16 cellular contexts compared by ENCODE assay signal in the genomic region with DNA sequence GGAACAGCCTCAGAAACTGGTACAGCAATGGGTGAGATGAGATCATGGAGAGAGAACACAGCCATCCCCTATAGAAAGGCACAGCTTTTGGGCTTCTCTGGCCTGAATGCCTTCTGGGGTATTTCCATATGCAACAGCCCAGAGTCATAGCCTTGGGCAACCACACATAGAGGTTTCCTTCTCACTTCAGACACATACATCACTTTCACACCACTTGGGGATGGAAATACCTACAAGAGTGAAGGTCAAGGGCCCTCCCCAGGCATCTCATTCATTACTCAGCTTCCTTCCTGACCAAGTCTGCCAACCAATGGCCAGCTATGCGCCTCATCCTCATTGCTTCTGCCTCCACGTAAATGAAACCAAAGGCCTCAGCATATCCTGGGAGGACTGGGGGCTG. TPM values are rescaled to one million over a fixed set of nuclear protein-coding genes. Genes with fewer than 3 reads are reported as not detected.
DNase-seq lines count a peak whose midpoint lies in the region; ATAC-seq, FAIRE-seq and TF ChIP-seq lines count a peak whose summit lies in the region.
"Had no signal": no experiment of that assay in that cellular context is flagged by ENCODE, and none has a peak within 500 bp of the region (broad histone marks: within the 10 kb centered on the region; RNA-seq: fewer than 3 reads in every experiment).

No MANE protein-coding gene starts in this region.

- H3K4me1 Mint-ChIP-seq in CD8-positive, alpha-beta T cell (ENCODE audit: low read depth), result peaks cover 9% of the 10 kb centered on the region

- H3K27ac Mint-ChIP-seq in CD8-positive, alpha-beta T cell, result no peak overlapping the region
- H3K27ac Mint-ChIP-seq: effector memory CD8-positive, alpha-beta T cell; mesothelial cell of epicardium; T-cell had no signal

- no peak overlapping the region for H2AFZ ChIP-seq in GM12878 (ENCODE audit: control insufficient read depth, low read depth, low read length)

- BruUV-seq in GM12878 (replicated peaks; lab: Mats Ljungman, UMichigan), result no TSS peak

- no peaks in the 10 kb centered on the region for H3K4me1 ChIP-seq in GM12878 (ENCODE audit: control insufficient read depth, insufficient read depth, low read length)
- peaks cover 7% of the 10 kb centered on the region for H3K4me1 ChIP-seq in CD8-positive, alpha-beta T cell (ENCODE audit: insufficient read depth, low read length)
- H3K4me1 ChIP-seq: ascending aorta, upper lobe of left lung had no signal

- no peak overlapping the region for H3K4me3 ChIP-seq in GM12878
- no peak overlapping the region for H3K4me3 ChIP-seq in CD8-positive, alpha-beta T cell (ENCODE audit: low read depth, low read length)
- H3K4me3 ChIP-seq: ascending aorta, upper lobe of left lung had no signal

- H3K4me2 ChIP-seq in GM12878 (ENCODE audit: control insufficient read depth, insufficient read depth), result no peak overlapping the region
- H3K4me2 ChIP-seq: KMS-11 had no signal

- TF ChIP-seq CTCF in GM12878 (IDR thresholded peaks at IDR 0.05 in 2 of 3, conservative IDR thresholded peaks at IDR 0.05 in 1 of 3; ENCODE audit: control insufficient read depth in 2 of 3, extremely low read depth in 1 of 3, insufficient read depth in 1 of 3, low read depth in 3 of 3, low read length in 3 of 3), result no peak
- TF ChIP-seq CTCF in CD8-positive, alpha-beta T cell (IDR thresholded peaks at IDR 0.05), result no peak

- no peak overlapping the region for H3K9ac ChIP-seq in GM12878 (ENCODE audit: control insufficient read depth, insufficient read depth, low read length)
- H3K9ac ChIP-seq: KMS-11 had no signal

- SMC1A ChIA-PET in GM12878 (lab: Charles Lee; ENCODE audit: uncharacterized antibody, unreplicated experiment), result interaction anchor here (1.0 to 1.7 kb wide), 5 partner anchors 17 to 49 kb away, joined by 3 to 5 read pairs (median 3); no protein-coding TSS in a partner anchor

- peak; percentile 83 for ATAC-seq in GM18511 (IDR thresholded peaks at IDR 0.05; ENCODE audit: unreplicated experiment)
- ATAC-seq in GM19452 (IDR thresholded peaks at IDR 0.05; ENCODE audit: unreplicated experiment), result peak; percentile 79
- peak; percentile 61 for ATAC-seq in HG02973 (IDR thresholded peaks at IDR 0.05; ENCODE audit: unreplicated experiment)
- peak; percentile 91 for ATAC-seq in GM12878
- ATAC-seq in CD8-positive, alpha-beta T cell, result no peak
- ATAC-seq: effector memory CD8-positive, alpha-beta T cell; T-cell had no signal

- no peak for TF ChIP-seq POLR2A in GM12878 (IDR thresholded peaks at IDR 0.05; ENCODE audit: low read depth, low read length)

- H3K9me3 ChIP-seq in GM12878 (replicated peaks; ENCODE audit: control insufficient read depth, insufficient read depth, low read length), result no peaks in the 10 kb centered on the region
- no peaks in the 10 kb centered on the region for H3K9me3 ChIP-seq in CD8-positive, alpha-beta T cell (ENCODE audit: low read length)
- H3K9me3 ChIP-seq: ascending aorta, upper lobe of left lung had no signal

- CTCF ChIA-PET in GM12878 (lab: Yijun Ruan, JAX), result no interaction called here
- CTCF ChIA-PET in CD8-positive, alpha-beta T cell (lab: Charles Lee), result no interaction called here

- H3K27ac ChIP-seq in GM12878 (ENCODE audit: control insufficient read depth, insufficient read depth), result no peak overlapping the region
- H3K27ac ChIP-seq in CD8-positive, alpha-beta T cell (ENCODE audit: low read depth, low read length), result no peak overlapping the region
- H3K27ac ChIP-seq: ascending aorta, KMS-11, upper lobe of left lung had no signal

- TF ChIP-seq EP300 in GM12878 (IDR thresholded peaks at IDR 0.05; ENCODE audit: borderline replicate concordance in 1 of 2, control insufficient read depth in 1 of 2, low read depth in 2 of 2, low read length in 2 of 2), result no peak

- H3K9me3 Mint-ChIP-seq in CD8-positive, alpha-beta T cell, result no peaks in the 10 kb centered on the region
- H3K9me3 Mint-ChIP-seq: effector memory CD8-positive, alpha-beta T cell; mesothelial cell of epicardium; T-cell had no signal

- TF ChIP-seq RAD21 in GM12878 (IDR thresholded peaks at IDR 0.05; ENCODE audit: insufficient read depth, low read depth, low read length), result no peak

- RAD21 ChIA-PET in GM12878 (lab: Charles Lee; ENCODE audit: unreplicated experiment), result interaction anchor here (0.7 to 1.2 kb wide), 3 partner anchors 21 to 51 kb away, joined by 3 read pairs; a partner anchor contains a TSS

- 68% methylated on average over 2 of the region's 2 CpGs for WGBS in GM12878 (ENCODE audit: insufficient coverage, insufficient replicate concordance, low lambda C conversion rate, missing lambda C conversion rate)

- no peak overlapping the region for H3K4me3 Mint-ChIP-seq in CD8-positive, alpha-beta T cell
- H3K4me3 Mint-ChIP-seq: effector memory CD8-positive, alpha-beta T cell; mesothelial cell of epicardium; T-cell had no signal

- peak; percentile 15 for DNase-seq in GM12878 (ENCODE audit: low read depth, low spot score)
- DNase-seq in hypothalamus (lab: John Stamatoyannopoulos, UW), result no peak
- DNase-seq in CD8-positive, alpha-beta T cell, result no peak
- no peak for DNase-seq in cardiac septum (ENCODE audit: low spot score)
- no peak for DNase-seq in DMS53 (lab: John Stamatoyannopoulos, UW)
- DNase-seq: effector memory CD8-positive, alpha-beta T cell; NCI-H2107; T-cell; upper lobe of left lung had no signal

- H3K27me3 Mint-ChIP-seq in CD8-positive, alpha-beta T cell (ENCODE audit: low read depth), result no peaks in the 10 kb centered on the region
- H3K27me3 Mint-ChIP-seq: T-cell had no signal

- H3K79me2 ChIP-seq in GM12878 (ENCODE audit: control insufficient read depth, insufficient read depth, low read length), result no peaks in the 10 kb centered on the region

- intact Hi-C loops in GM12878 (cut with micrococcal nuclease; ENCODE audit: unreplicated experiment), result no loop called here
- intact Hi-C loops in CD8-positive, alpha-beta T cell (cut with DNase I, micrococcal nuclease), result no loop called here
- intact Hi-C loops in cardiac septum (cut with DNase I), result no loop called here

- in situ Hi-C loops in GM12878 (cut with MboI), result no loop called here

- POLR2A ChIA-PET in GM12878 (lab: Charles Lee), result interaction anchor here (1.0 to 1.5 kb wide), 2 partner anchors 28 to 44 kb away, joined by 3 to 4 read pairs; no protein-coding TSS in a partner anchor
- POLR2A ChIA-PET in CD8-positive, alpha-beta T cell (lab: Charles Lee), result no interaction called here

- no peaks in the 10 kb centered on the region for H3K27me3 ChIP-seq in GM12878 (replicated peaks in 1 of 2; ENCODE audit: control insufficient read depth in 2 of 2, insufficient read depth in 2 of 2, low read length in 1 of 2)
- H3K27me3 ChIP-seq in CD8-positive, alpha-beta T cell (ENCODE audit: insufficient read depth, low read length), result no peaks in the 10 kb centered on the region
- H3K27me3 ChIP-seq: ascending aorta, upper lobe of left lung had no signal

- H4K20me1 ChIP-seq in GM12878 (ENCODE audit: control insufficient read depth, insufficient read depth), result no peaks in the 10 kb centered on the region

- FAIRE-seq in GM12878 (lab: Jason Lieb, UNC), result no peak

- H3K36me3 Mint-ChIP-seq in CD8-positive, alpha-beta T cell, result no peaks in the 10 kb centered on the region
- H3K36me3 Mint-ChIP-seq: T-cell had no signal

- no peaks in the 10 kb centered on the region for H3K36me3 ChIP-seq in GM12878 (ENCODE audit: control insufficient read depth in 2 of 2, insufficient read depth in 2 of 2, low read length in 1 of 2)
- no peaks in the 10 kb centered on the region for H3K36me3 ChIP-seq in CD8-positive, alpha-beta T cell (ENCODE audit: insufficient read depth, low read length)
- H3K36me3 ChIP-seq: ascending aorta, upper lobe of left lung had no signal

TF ChIP-seq in GM12878, 131 proteins besides CTCF, POLR2A, EP300 and RAD21 (continues in another document):
- peak; percentile 61; the same call in 1 of the 2 replicates for TF ChIP-seq ATF7 (IDR thresholded peaks at IDR 0.05; ENCODE audit: low read depth)
- no peak for TF ChIP-seq SMC3 (IDR thresholded peaks at IDR 0.05; ENCODE audit: borderline replicate concordance, low read length)
- TF ChIP-seq BRCA1 (IDR thresholded peaks at IDR 0.05; ENCODE audit: low read depth, low read length), result no peak

RNA-seq across cellular contexts. Expression of a gene that starts 17.7 kb away (rescaled TPM):
- total RNA-seq in GM12878 (2013; cell fraction: nucleolus; rRNA removed), result not detected in 2 replicates
- not detected in 2 replicates for total RNA-seq in GM12878 (2014; rRNA removed)
- not detected in 2 replicates for total RNA-seq in GM12878 (2014; rRNA removed; fragmentation: Illumina TruSeq; extraction: Trizol)
- not detected in 2 replicates for total RNA-seq in GM12878 (2021)
- polyA plus RNA-seq in GM12878 (2011; ENCODE audit: low read depth), result 0.37 TPM
- not detected in 2 replicates for polyA plus RNA-seq in GM12878 (2011; rRNA removed)
- not detected in 2 replicates for polyA plus RNA-seq in GM12878 (2011; cell fraction: cytosol; rRNA removed)
- not detected in 2 replicates for polyA plus RNA-seq in GM12878 (2011; cell fraction: nucleus; rRNA removed)
- polyA plus RNA-seq in GM12878 (2012), result 0.09 and 0.15 TPM in 2 replicates
- not detected in 2 replicates for polyA plus RNA-seq in GM12878 (2014; fragmentation: Illumina TruSeq; extraction: Trizol)
- polyA plus RNA-seq in GM12878 (2014; fragmentation: Nextera tagmentation; extraction: Ambion mirVana), result under 1 TPM; 0.04 to 0.06 TPM
- not detected in 2 replicates for polyA plus RNA-seq in GM12878 (2014; rRNA removed)
- polyA plus RNA-seq in GM12878 (2016; fragmentation: Nextera tagmentation; extraction: Ambion mirVana), result under 1 TPM; 0.35 to 0.71 TPM
- not detected in 2 replicates for polyA minus RNA-seq in GM12878 (2011; rRNA and poly(A)+ RNA removed)
- polyA minus RNA-seq in GM12878 (2011; cell fraction: cytosol; rRNA and poly(A)+ RNA removed), result not detected in 2 replicates
- not detected in 2 replicates for polyA minus RNA-seq in GM12878 (2011; cell fraction: nucleus; rRNA and poly(A)+ RNA removed)
- not detected for total RNA-seq in CD8-positive, alpha-beta T cell
- 5.3 TPM for total RNA-seq in cardiac septum
- total RNA-seq: activated CD8-positive, alpha-beta memory T cell treated with anti-CD3 and anti-CD28 coated beads for 36 hours had no signal

RNA-seq across cellular contexts. Expression of a gene that starts 46.1 kb away (rescaled TPM):
- 230 and 231 TPM in 2 replicates for total RNA-seq in GM12878 (2013; cell fraction: nucleolus; rRNA removed)
- 41.2 and 44.3 TPM in 2 replicates for total RNA-seq in GM12878 (2014; rRNA removed)
- total RNA-seq in GM12878 (2014; rRNA removed; fragmentation: Illumina TruSeq; extraction: Trizol), result 48.6 and 54.1 TPM in 2 replicates
- 45.2 and 52.5 TPM in 2 replicates for total RNA-seq in GM12878 (2021)
- 26.0 TPM for polyA plus RNA-seq in GM12878 (2011; ENCODE audit: low read depth)
- 48.1 and 49.6 TPM in 2 replicates for polyA plus RNA-seq in GM12878 (2011; rRNA removed)
- polyA plus RNA-seq in GM12878 (2011; cell fraction: cytosol; rRNA removed), result 40.3 and 54.5 TPM in 2 replicates
- 107 and 148 TPM in 2 replicates for polyA plus RNA-seq in GM12878 (2011; cell fraction: nucleus; rRNA removed)
- 37.0 and 41.9 TPM in 2 replicates for polyA plus RNA-seq in GM12878 (2012)
- 56.3 and 69.7 TPM in 2 replicates for polyA plus RNA-seq in GM12878 (2014; fragmentation: Illumina TruSeq; extraction: Trizol)
- polyA plus RNA-seq in GM12878 (2014; fragmentation: Nextera tagmentation; extraction: Ambion mirVana), result 10 to 100 TPM; 17.3 to 22.3 TPM
- polyA plus RNA-seq in GM12878 (2014; rRNA removed), result 30.7 and 37.3 TPM in 2 replicates
- polyA plus RNA-seq in GM12878 (2016; fragmentation: Nextera tagmentation; extraction: Ambion mirVana), result 10 to 100 TPM; 28.1 to 35.7 TPM
- 91.7 and 108 TPM in 2 replicates for polyA minus RNA-seq in GM12878 (2011; rRNA and poly(A)+ RNA removed)
- polyA minus RNA-seq in GM12878 (2011; cell fraction: cytosol; rRNA and poly(A)+ RNA removed), result 24.9 and 39.3 TPM in 2 replicates
- 61.4 and 92.7 TPM in 2 replicates for polyA minus RNA-seq in GM12878 (2011; cell fraction: nucleus; rRNA and poly(A)+ RNA removed)
- 10 to 100 TPM; 21.6 to 26.7 TPM for total RNA-seq in CD8-positive, alpha-beta T cell
- total RNA-seq in cardiac septum, result 14.9 TPM
